In genomic region chr10:124733566-124734245, GRCh38 we compare ENCODE assay signal across 1 cellular context.
TF ChIP-seq lines count a peak whose summit lies in the region.

No MANE protein-coding gene starts in this region.

TF ChIP-seq in GM23338, 12 proteins besides CTCF, POLR2A, EP300 and RAD21 (continued from another document):
- TF ChIP-seq ETS1 (IDR thresholded peaks at IDR 0.05) = no peak
- TF ChIP-seq, protein P1, sequence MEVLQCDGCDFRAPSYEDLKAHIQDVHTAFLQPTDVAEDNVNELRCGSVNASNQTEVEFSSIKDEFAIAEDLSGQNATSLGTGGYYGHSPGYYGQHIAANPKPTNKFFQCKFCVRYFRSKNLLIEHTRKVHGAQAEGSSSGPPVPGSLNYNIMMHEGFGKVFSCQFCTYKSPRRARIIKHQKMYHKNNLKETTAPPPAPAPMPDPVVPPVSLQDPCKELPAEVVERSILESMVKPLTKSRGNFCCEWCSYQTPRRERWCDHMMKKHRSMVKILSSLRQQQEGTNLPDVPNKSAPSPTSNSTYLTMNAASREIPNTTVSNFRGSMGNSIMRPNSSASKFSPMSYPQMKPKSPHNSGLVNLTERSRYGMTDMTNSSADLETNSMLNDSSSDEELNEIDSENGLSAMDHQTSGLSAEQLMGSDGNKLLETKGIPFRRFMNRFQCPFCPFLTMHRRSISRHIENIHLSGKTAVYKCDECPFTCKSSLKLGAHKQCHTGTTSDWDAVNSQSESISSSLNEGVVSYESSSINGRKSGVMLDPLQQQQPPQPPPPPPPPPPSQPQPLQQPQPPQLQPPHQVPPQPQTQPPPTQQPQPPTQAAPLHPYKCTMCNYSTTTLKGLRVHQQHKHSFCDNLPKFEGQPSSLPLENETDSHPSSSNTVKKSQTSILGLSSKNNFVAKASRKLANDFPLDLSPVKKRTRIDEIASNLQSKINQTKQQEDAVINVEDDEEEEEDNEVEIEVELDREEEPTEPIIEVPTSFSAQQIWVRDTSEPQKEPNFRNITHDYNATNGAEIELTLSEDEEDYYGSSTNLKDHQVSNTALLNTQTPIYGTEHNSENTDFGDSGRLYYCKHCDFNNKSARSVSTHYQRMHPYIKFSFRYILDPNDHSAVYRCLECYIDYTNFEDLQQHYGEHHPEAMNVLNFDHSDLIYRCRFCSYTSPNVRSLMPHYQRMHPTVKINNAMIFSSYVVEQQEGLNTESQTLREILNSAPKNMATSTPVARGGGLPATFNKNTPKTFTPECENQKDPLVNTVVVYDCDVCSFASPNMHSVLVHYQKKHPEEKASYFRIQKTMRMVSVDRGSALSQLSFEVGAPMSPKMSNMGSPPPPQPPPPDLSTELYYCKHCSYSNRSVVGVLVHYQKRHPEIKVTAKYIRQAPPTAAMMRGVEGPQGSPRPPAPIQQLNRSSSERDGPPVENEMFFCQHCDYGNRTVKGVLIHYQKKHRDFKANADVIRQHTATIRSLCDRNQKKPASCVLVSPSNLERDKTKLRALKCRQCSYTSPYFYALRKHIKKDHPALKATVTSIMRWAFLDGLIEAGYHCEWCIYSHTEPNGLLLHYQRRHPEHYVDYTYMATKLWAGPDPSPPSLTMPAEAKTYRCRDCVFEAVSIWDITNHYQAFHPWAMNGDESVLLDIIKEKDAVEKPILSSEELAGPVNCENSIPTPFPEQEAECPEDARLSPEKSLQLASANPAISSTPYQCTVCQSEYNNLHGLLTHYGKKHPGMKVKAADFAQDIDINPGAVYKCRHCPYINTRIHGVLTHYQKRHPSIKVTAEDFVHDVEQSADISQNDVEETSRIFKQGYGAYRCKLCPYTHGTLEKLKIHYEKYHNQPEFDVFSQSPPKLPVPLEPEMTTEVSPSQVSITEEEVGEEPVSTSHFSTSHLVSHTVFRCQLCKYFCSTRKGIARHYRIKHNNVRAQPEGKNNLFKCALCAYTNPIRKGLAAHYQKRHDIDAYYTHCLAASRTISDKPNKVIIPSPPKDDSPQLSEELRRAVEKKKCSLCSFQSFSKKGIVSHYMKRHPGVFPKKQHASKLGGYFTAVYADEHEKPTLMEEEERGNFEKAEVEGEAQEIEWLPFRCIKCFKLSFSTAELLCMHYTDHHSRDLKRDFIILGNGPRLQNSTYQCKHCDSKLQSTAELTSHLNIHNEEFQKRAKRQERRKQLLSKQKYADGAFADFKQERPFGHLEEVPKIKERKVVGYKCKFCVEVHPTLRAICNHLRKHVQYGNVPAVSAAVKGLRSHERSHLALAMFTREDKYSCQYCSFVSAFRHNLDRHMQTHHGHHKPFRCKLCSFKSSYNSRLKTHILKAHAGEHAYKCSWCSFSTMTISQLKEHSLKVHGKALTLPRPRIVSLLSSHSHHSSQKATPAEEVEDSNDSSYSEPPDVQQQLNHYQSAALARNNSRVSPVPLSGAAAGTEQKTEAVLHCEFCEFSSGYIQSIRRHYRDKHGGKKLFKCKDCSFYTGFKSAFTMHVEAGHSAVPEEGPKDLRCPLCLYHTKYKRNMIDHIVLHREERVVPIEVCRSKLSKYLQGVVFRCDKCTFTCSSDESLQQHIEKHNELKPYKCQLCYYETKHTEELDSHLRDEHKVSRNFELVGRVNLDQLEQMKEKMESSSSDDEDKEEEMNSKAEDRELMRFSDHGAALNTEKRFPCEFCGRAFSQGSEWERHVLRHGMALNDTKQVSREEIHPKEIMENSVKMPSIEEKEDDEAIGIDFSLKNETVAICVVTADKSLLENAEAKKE (CRISPR knock-in tag; IDR thresholded peaks at IDR 0.05) = no peak
